In the genomic region with DNA sequence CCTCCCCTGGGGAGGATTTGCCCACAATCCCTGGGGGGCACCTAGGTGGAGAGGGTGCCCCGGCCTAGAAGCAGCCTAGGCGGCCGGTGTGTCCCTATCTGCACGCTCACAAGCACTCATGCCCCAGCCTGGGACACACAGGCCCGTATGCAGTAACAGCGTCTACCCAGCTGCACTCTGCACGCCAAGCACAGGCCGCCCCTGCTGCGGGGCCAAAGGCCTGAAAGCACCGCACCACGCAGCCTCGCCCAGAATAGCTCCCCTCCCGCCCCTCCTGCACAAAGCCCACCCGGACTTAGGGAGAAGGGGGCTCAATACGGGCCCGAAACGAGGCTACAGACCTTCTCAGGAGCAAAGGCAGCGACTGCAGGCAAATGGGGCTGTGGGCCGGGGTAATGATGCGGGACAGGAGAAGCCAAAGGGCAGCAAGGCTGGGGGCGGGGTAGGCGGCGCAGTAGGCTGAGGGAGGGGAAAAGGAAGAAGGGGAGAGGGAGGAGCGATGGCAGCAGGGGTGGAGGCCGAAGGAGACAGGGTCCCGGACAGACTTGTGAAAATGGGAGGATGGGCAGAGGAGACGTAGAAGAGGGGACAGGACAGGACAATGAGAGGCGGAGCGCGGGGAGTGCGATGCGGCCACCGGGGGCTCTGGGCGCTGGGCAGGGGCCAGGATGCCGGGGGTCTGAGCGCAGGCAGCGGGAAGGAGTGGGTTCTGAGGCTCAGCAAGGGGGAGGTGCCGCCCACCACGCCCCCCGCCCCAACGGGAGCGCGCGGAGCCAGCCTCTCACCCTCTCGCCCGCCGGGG, we compare ENCODE assay signal across 8 cellular contexts. TPM values are rescaled to one million over a fixed set of nuclear protein-coding genes. Genes with fewer than 3 reads are reported as not detected.
A peak's percentile ranks its signal among the peaks of the same experiment; 100 is the strongest.
DNase-seq lines count a peak whose midpoint lies in the region; ATAC-seq and TF ChIP-seq lines count a peak whose summit lies in the region.
"Had no signal": no experiment of that assay in that cellular context is flagged by ENCODE, and none has a peak within 500 bp of the region (broad histone marks: within the 10 kb centered on the region; RNA-seq: fewer than 3 reads in every experiment).

No MANE protein-coding gene starts in this region.

- H3K36me3 ChIP-seq in PC-3 (ENCODE audit: low read depth, low read length) (no peaks in the 10 kb centered on the region), colonic mucosa (no peaks in the 10 kb centered on the region), lower lobe of right lung (peaks cover 3% of the 10 kb centered on the region), thymus (ENCODE audit: control insufficient read depth, insufficient read depth) (no peaks in the 10 kb centered on the region), OCI-LY7 (ENCODE audit: insufficient read depth, low read length) (no peaks in the 10 kb centered on the region)

- H4K20me1 ChIP-seq in PC-3 (ENCODE audit: low read length) (no peaks in the 10 kb centered on the region), OCI-LY7 (ENCODE audit: insufficient read depth, low read length) (no peaks in the 10 kb centered on the region)

- H2AFZ ChIP-seq in PC-3 (ENCODE audit: low read length): peak overlapping the region; percentile 81
- H2AFZ ChIP-seq in OCI-LY7 (ENCODE audit: low read length): no peak overlapping the region

- H3K27me3 ChIP-seq in PC-3 (ENCODE audit: low read length) (no peaks in the 10 kb centered on the region), colonic mucosa (peaks cover 19% of the 10 kb centered on the region), lower lobe of right lung (ENCODE audit: low read depth) (peaks cover 52% of the 10 kb centered on the region), thymus (ENCODE audit: control insufficient read depth, insufficient read depth) (peaks cover 33% of the 10 kb centered on the region)

- H3K9ac ChIP-seq in PC-3 (ENCODE audit: low read length) (peak overlapping the region; percentile 12; the same call in 1 of the 2 replicates), colonic mucosa (ENCODE audit: low read depth in 2 of 2, low read length in 2 of 2) (peak overlapping the region; percentile 41 to 85)

- H3K79me2 ChIP-seq in PC-3 (ENCODE audit: low read length) (no peaks in the 10 kb centered on the region), OCI-LY7 (ENCODE audit: insufficient read depth, low read depth, low read length) (no peaks in the 10 kb centered on the region)

- TF ChIP-seq CTCF in PC-3 (conservative IDR thresholded peaks at IDR 0.05; ENCODE audit: low read depth, low read length) (no peak), colonic mucosa (IDR thresholded peaks at IDR 0.05) (no peak), lower lobe of right lung (IDR thresholded peaks at IDR 0.05) (no peak), OCI-LY7 (conservative IDR thresholded peaks at IDR 0.05; ENCODE audit: low read length) (no peak)

- ATAC-seq in PC-3 (0 out of 2 replicates have a peak, but pooled peaks have one; percentile 14), lower lobe of right lung (peak; percentile 50 to 68), HG02678 (IDR thresholded peaks at IDR 0.05; ENCODE audit: unreplicated experiment) (no peak)

- CTCF ChIA-PET in PC-3 (lab: Charles Lee): no interaction called here
- CTCF ChIA-PET in OCI-LY7 (lab: Charles Lee; ENCODE audit: unreplicated experiment): no interaction called here

- no peaks in the 10 kb centered on the region; the same call in 1 of the 2 replicates for H3K4me1 ChIP-seq in PC-3 (ENCODE audit: insufficient read depth, low read length)
- peaks cover 30% of the 10 kb centered on the region for H3K4me1 ChIP-seq in colonic mucosa
- H3K4me1 ChIP-seq in lower lobe of right lung: peaks cover 16% of the 10 kb centered on the region
- H3K4me1 ChIP-seq in thymus (ENCODE audit: control insufficient read depth, insufficient read depth, low read length): peaks cover 3% of the 10 kb centered on the region
- H3K4me1 ChIP-seq in OCI-LY7 (ENCODE audit: insufficient read depth, low read length, poor library complexity, severe bottlenecking): no peaks in the 10 kb centered on the region

- BruUV-seq in PC-3 (replicated peaks; lab: Mats Ljungman, UMichigan) (no TSS peak), OCI-LY7 (replicated peaks; lab: Mats Ljungman, UMichigan) (no TSS peak)

- no peaks in the 10 kb centered on the region for H3K9me2 ChIP-seq in PC-3 (replicated peaks; ENCODE audit: low read length)
- no peaks in the 10 kb centered on the region for H3K9me2 ChIP-seq in OCI-LY7 (ENCODE audit: insufficient read depth, low read length)

- H3K4me3 ChIP-seq in PC-3 (ENCODE audit: low read length) (peak overlapping the region; percentile 68), colonic mucosa (peak overlapping the region; percentile 63), lower lobe of right lung (peak overlapping the region; percentile 60), thymus (ENCODE audit: low read length) (peak overlapping the region; percentile 39), OCI-LY7 (ENCODE audit: low read depth, low read length, poor library complexity, severe bottlenecking) (no peak overlapping the region)

- H3F3A ChIP-seq in PC-3 (ENCODE audit: low read length, unreplicated experiment): no peaks in the 10 kb centered on the region

- WGBS in thymus: 30% methylated on average over 47 of the region's 47 CpGs

- H3K4me2 ChIP-seq in PC-3 (ENCODE audit: low read length) (peak overlapping the region; percentile 77), OCI-LY7 (ENCODE audit: low read length) (no peak overlapping the region)

- H3K27ac ChIP-seq in PC-3 (ENCODE audit: low read length) (no peak overlapping the region), colonic mucosa (peak overlapping the region; percentile 5), lower lobe of right lung (peak overlapping the region; percentile 59), thymus (ENCODE audit: low read depth) (no peak overlapping the region), OCI-LY7 (ENCODE audit: low read depth, low read length, poor library complexity, severe bottlenecking) (no peak overlapping the region)

- no peaks in the 10 kb centered on the region for H3K9me3 ChIP-seq in PC-3 (ENCODE audit: low read length)
- H3K9me3 ChIP-seq in colonic mucosa: no peaks in the 10 kb centered on the region
- no peaks in the 10 kb centered on the region for H3K9me3 ChIP-seq in lower lobe of right lung
- no peaks in the 10 kb centered on the region for H3K9me3 ChIP-seq in thymus (ENCODE audit: control insufficient read depth)
- H3K9me3 ChIP-seq in OCI-LY7 (ENCODE audit: low read length): no peaks in the 10 kb centered on the region

- POLR2A ChIA-PET in PC-3 (lab: Charles Lee; ENCODE audit: unreplicated experiment): no interaction called here
- POLR2A ChIA-PET in OCI-LY7 (lab: Charles Lee): no interaction called here

- intact Hi-C loops in PC-3 (cut with micrococcal nuclease) (no loop called here), colonic mucosa (cut with DNase I) (loop anchor here (2.0 kb wide), 1 partner anchor 27 kb away; no protein-coding TSS in a partner anchor), lower lobe of right lung (cut with DNase I) (no loop called here), OCI-LY7 (cut with micrococcal nuclease; ENCODE audit: unreplicated experiment) (no loop called here)

- DNase-seq in PC-3 (no peak), colonic mucosa (peak; percentile 76), lower lobe of right lung (peak; percentile 73), nucleus accumbens (lab: John Stamatoyannopoulos, UW) (no peak), OCI-LY7 (ENCODE audit: low spot score) (no peak)

RNA-seq across cellular contexts. Expression of gene GPRIN2, which starts 0.5 kb away (rescaled TPM):
- total RNA-seq in PC-3 (2014; rRNA removed) (3.1 and 5.8 TPM in 2 replicates), colonic mucosa (10 to 100 TPM; 32.3 to 34.4 TPM), lower lobe of right lung (42.1 TPM), OCI-LY7 (2022) (not detected in 2 replicates)
- 0.82 TPM for polyA plus RNA-seq in thymus
- not detected in 2 replicates for total RNA-seq in OCI-LY7 (2014; rRNA removed; shearing (Covaris generic))
- total RNA-seq: pulmonary artery endothelial cell had no signal

RNA-seq across cellular contexts. Expression of gene SYT15, which starts 23.0 kb away (rescaled TPM):
- total RNA-seq in PC-3 (2014; rRNA removed): not detected in 2 replicates
- 1 to 10 TPM in 1 of 2 donors, under 1 TPM in 1; 0.62 to 1.2 TPM for total RNA-seq in colonic mucosa
- 34.5 TPM for total RNA-seq in lower lobe of right lung
- polyA plus RNA-seq in thymus: 2.6 TPM
- 0.25 and 0.31 TPM in 2 replicates for total RNA-seq in OCI-LY7 (2014; rRNA removed; shearing (Covaris generic))
- 1.5 and 2.1 TPM in 2 replicates for total RNA-seq in OCI-LY7 (2022)

Comparison
In these comparisons a context has a peak if more than half of its experiments do, and no peak if none do; other contexts are left out.
1. DNase-seq: peak in colonic mucosa (single experiment) and lower lobe of right lung (single experiment); none in PC-3 (single experiment), nucleus accumbens (0 of 56) and OCI-LY7 (single experiment).
2. H3K27ac ChIP-seq: peak in colonic mucosa (single experiment) and lower lobe of right lung (single experiment); none in PC-3 (single experiment), thymus (single experiment) and OCI-LY7 (single experiment).
3. RNA of gene SYT15, which starts 23.0 kb away (total RNA-seq): 34.5 TPM in lower lobe of right lung (single experiment); 0.25 to 2.1 TPM in OCI-LY7, 0.62 to 1.2 TPM in colonic mucosa and not detected in PC-3; every median in the first group is over 10 times any median in the second.